In genomic region chr2:183063083-183063482, GRCh38 we compare ENCODE assay signal across 13 cellular contexts. TPM values are rescaled to one million over a fixed set of nuclear protein-coding genes. Genes with fewer than 3 reads are reported as not detected.
A peak's percentile ranks its signal among the peaks of the same experiment; 100 is the strongest.
DNase-seq lines count a peak whose midpoint lies in the region; ATAC-seq, FAIRE-seq and TF ChIP-seq lines count a peak whose summit lies in the region.
"Had no signal": no experiment of that assay in that cellular context is flagged by ENCODE, and none has a peak within 500 bp of the region (broad histone marks: within the 10 kb centered on the region; RNA-seq: fewer than 3 reads in every experiment).

No MANE protein-coding gene starts in this region.

- no peaks in the 10 kb centered on the region for H3K36me3 Mint-ChIP-seq in activated T-cell treated with anti-CD3 and anti-CD28 coated beads, Interleukin-2, amount 50 U/mL, for 72 hours (ENCODE audit: insufficient read depth in 2 of 2)
- H3K36me3 Mint-ChIP-seq: CD8-positive, alpha-beta T cell had no signal

- FAIRE-seq in GM19239 (lab: Jason Lieb, UNC) = no peak

- H3K9me3 Mint-ChIP-seq in activated T-cell treated with anti-CD3 and anti-CD28 coated beads, Interleukin-2, amount 50 U/mL, for 72 hours = no peaks in the 10 kb centered on the region
- H3K9me3 Mint-ChIP-seq: CD8-positive, alpha-beta T cell had no signal

- H3K27ac Mint-ChIP-seq in activated T-cell treated with anti-CD3 and anti-CD28 coated beads, Interleukin-2, amount 50 U/mL, for 72 hours = no peak overlapping the region
- H3K27ac Mint-ChIP-seq: CD8-positive, alpha-beta T cell had no signal

- peaks cover 35% of the 10 kb centered on the region for H3K27me3 Mint-ChIP-seq in activated T-cell treated with anti-CD3 and anti-CD28 coated beads, Interleukin-2, amount 50 U/mL, for 72 hours (ENCODE audit: low read depth)

- no peak for ATAC-seq in activated T-cell treated with anti-CD3 and anti-CD28 coated beads, Interleukin-2, amount 50 U/mL, for 72 hours (replicated peaks in 1 of 2)
- ATAC-seq: CD8-positive, alpha-beta T cell; Right ventricle myocardium inferior had no signal

- no peak overlapping the region for H3K4me3 Mint-ChIP-seq in activated T-cell treated with anti-CD3 and anti-CD28 coated beads, Interleukin-2, amount 50 U/mL, for 72 hours
- H3K4me3 Mint-ChIP-seq: CD8-positive, alpha-beta T cell had no signal

- no peak for TF ChIP-seq CTCF in GM20000 (IDR thresholded peaks at IDR 0.05; ENCODE audit: extremely low read depth, missing control alignments)

- DNase-seq in Ammon's horn (ENCODE audit: low spot score) (peak; percentile 75), GM20000 (ENCODE audit: low spot score) (peak; percentile 63), LHCN-M2 (ENCODE audit: low read depth) (peak; percentile 84), fibroblast of gingiva (ENCODE audit: low read depth) (peak; percentile 38), GM19239 (ENCODE audit: insufficient read length, low spot score) (no peak), GDM1 (lab: John Stamatoyannopoulos, UW) (no peak), COLO668 (lab: John Stamatoyannopoulos, UW; ENCODE audit: unreplicated experiment) (no peak)
- no peak for DNase-seq in activated T-cell treated with anti-CD3 and anti-CD28 coated beads, Interleukin-2, amount 50 U/mL, for 72 hours
- DNase-seq: activated CD4-positive, alpha-beta T cell treated with anti-CD3 and anti-CD28 coated beads, Interleukin-2, amount 50 U/mL, for 48 hours; CD8-positive, alpha-beta T cell; Karpas-422; retina had no signal

- peaks cover 7% of the 10 kb centered on the region for H3K4me1 Mint-ChIP-seq in activated T-cell treated with anti-CD3 and anti-CD28 coated beads, Interleukin-2, amount 50 U/mL, for 72 hours (ENCODE audit: low read depth)

RNA-seq across cellular contexts. Expression of gene DUSP19, which starts 15.5 kb away (rescaled TPM):
- total RNA-seq in LHCN-M2 (2014; rRNA removed) = 2.8 and 3.5 TPM in 2 replicates
- polyA plus RNA-seq in LHCN-M2 (2012) = 0.87 TPM
- 1 to 10 TPM; 2.8 TPM for total RNA-seq in activated T-cell treated with anti-CD3 and anti-CD28 coated beads, Interleukin-2, amount 50 U/mL, for 72 hours

RNA-seq across cellular contexts. Expression of gene NCKAP1, which starts 24.8 kb away (rescaled TPM):
- total RNA-seq in LHCN-M2 (2014; rRNA removed) = 146 and 168 TPM in 2 replicates
- 51.1 TPM for polyA plus RNA-seq in LHCN-M2 (2012)
- 10 to 100 TPM in 1 of 2 donors, 1 to 10 TPM in 1; 9.3 to 12.4 TPM for total RNA-seq in activated T-cell treated with anti-CD3 and anti-CD28 coated beads, Interleukin-2, amount 50 U/mL, for 72 hours

Comparison
In these comparisons a context has a peak if more than half of its experiments do, and no peak if none do; other contexts are left out.
1. DNase-seq: peak in Ammon's horn (single experiment), GM20000 (single experiment), LHCN-M2 (single experiment) and fibroblast of gingiva (single experiment); none in GM19239 (single experiment), GDM1 (single experiment), COLO668 (single experiment) and activated T-cell treated with anti-CD3 and anti-CD28 coated beads, Interleukin-2, amount 50 U/mL, for 72 hours (0 of 2).
2. RNA of gene NCKAP1, which starts 24.8 kb away (total RNA-seq): 146 to 168 TPM in LHCN-M2; 9.3 to 12.4 TPM in activated T-cell treated with anti-CD3 and anti-CD28 coated beads, Interleukin-2, amount 50 U/mL, for 72 hours; every median in the first group is over 10 times any median in the second.